Comparison of ENCODE assay signal across 33 cellular contexts in the genomic region with DNA sequence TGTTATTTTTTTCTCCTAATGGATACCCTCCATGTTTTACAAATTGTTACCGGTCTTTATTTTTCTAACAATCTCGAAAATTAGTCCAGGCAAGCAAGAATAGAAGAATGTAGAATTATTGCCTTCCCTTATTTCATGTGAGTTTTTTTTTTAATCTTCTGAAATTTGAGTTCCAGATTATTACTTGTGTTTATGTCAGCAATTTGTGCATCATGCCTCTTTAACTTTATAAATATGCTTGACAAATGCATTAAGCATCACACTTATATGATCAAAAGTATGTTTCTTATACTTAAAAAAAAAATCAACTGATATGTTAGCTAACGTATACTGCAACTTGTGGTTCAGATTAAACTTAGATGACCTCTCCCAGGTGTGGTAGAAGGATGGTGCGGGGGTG.
"Had no signal": no experiment of that assay in that cellular context is flagged by ENCODE, and none has a peak within 500 bp of the region (broad histone marks: within the 10 kb centered on the region; RNA-seq: fewer than 3 reads in every experiment).

No MANE protein-coding gene starts in this region.

- H3K36me3 ChIP-seq: adrenal gland, ascending aorta, brain microvascular endothelial cell, breast epithelium, cardiac muscle cell had no signal

- H3K9me3 ChIP-seq: adrenal gland, ascending aorta, body of pancreas, breast epithelium had no signal

- H3K4me3 ChIP-seq: adrenal gland, ascending aorta, body of pancreas, breast epithelium, cardiac muscle cell had no signal

- H3K27me3 ChIP-seq: adrenal gland, ascending aorta, body of pancreas, brain microvascular endothelial cell, breast epithelium, cardiac muscle cell had no signal

- H3K27ac ChIP-seq: adrenal gland, ascending aorta, body of pancreas, brain microvascular endothelial cell, breast epithelium, cardiac muscle cell had no signal

- FAIRE-seq: astrocyte, bronchial epithelial cell, colon had no signal

- DNase-seq: activated effector memory CD4-positive, alpha-beta T cell treated with anti-CD3 and anti-CD28 coated beads, Interleukin-2, amount 50 U/mL, for 16 hours; activated effector memory CD4-positive, alpha-beta T cell treated with Interleukin-2 at 50 U/mL for 16 hours; activated gamma-delta T cell; activated gamma-delta T cell treated with Interleukin-2 at 50 U/mL for 16 hours; activated naive CD4-positive, alpha-beta T cell; activated naive CD4-positive, alpha-beta T cell treated with anti-CD3 and anti-CD28 coated beads for 36 hours; activated naive CD4-positive, alpha-beta T cell treated with anti-CD3 and anti-CD28 coated beads, Interleukin-2, amount 10 ng/mL, durations not matched to agents 7 days and 5 days; activated naive CD4-positive, alpha-beta T cell treated with anti-CD3 and anti-CD28 coated beads, Interleukin-2, amount 50 U/mL, for 16 hours; activated naive CD4-positive, alpha-beta T cell treated with Interleukin-2 at 50 U/mL for 16 hours; activated naive CD8-positive, alpha-beta T cell treated with anti-CD3 and anti-CD28 coated beads for 36 hours; activated naive CD8-positive, alpha-beta T cell treated with anti-CD3 and anti-CD28 coated beads, Interleukin-2, amount 10 ng/mL, durations not matched to agents 7 days and 5 days; activated naive CD8-positive, alpha-beta T cell treated with anti-CD3 and anti-CD28 coated beads, Interleukin-2, amount 50 U/mL, for 24 hours; activated T-cell treated with anti-CD3 and anti-CD28 coated beads, Interleukin-2, amount 50 U/mL, for 4 hours; activated T-cell treated with anti-CD3 and anti-CD28 coated beads, Interleukin-2, amount 50 U/mL, for 48 hours; activated T-cell treated with anti-CD3 and anti-CD28 coated beads, Interleukin-2, amount 50 U/mL, for 72 hours; adrenal gland; amniotic stem cell; amygdala; anterior cingulate cortex; aorta; body of pancreas; brain microvascular endothelial cell; caudate nucleus; central memory CD4-positive, alpha-beta T cell; cerebellar nuclear complex had no signal

- H3K4me1 ChIP-seq: adrenal gland, ascending aorta, body of pancreas, breast epithelium had no signal

- ATAC-seq: activated naive CD4-positive, alpha-beta T cell treated with anti-CD3 and anti-CD28 coated beads, Interleukin-2, amount 50 U/mL, for 72 hours; activated naive CD8-positive, alpha-beta T cell treated with anti-CD3 and anti-CD28 coated beads, Interleukin-2, amount 50 U/mL, for 24 hours; activated T-cell treated with anti-CD3 and anti-CD28 coated beads, Interleukin-2, amount 50 U/mL, for 4 hours; activated T-cell treated with anti-CD3 and anti-CD28 coated beads, Interleukin-2, amount 50 U/mL, for 72 hours; activated T-helper 17 cell treated with anti-CD3 and anti-CD28 coated beads, Interleukin-2, amount 50 U/mL, for 72 hours; body of pancreas had no signal
